Comparison of ENCODE assay signal across 13 cellular contexts in genomic region chrX:39827959-39828358, GRCh38.
DNase-seq lines count a peak whose midpoint lies in the region; ATAC-seq and TF ChIP-seq lines count a peak whose summit lies in the region.
"Had no signal": no experiment of that assay in that cellular context is flagged by ENCODE, and none has a peak within 500 bp of the region (broad histone marks: within the 10 kb centered on the region; RNA-seq: fewer than 3 reads in every experiment).

No MANE protein-coding gene starts in this region.

- peak; percentile 90 for ATAC-seq in HG03432 (IDR thresholded peaks at IDR 0.05; ENCODE audit: unreplicated experiment)
- ATAC-seq in GM19035 (IDR thresholded peaks at IDR 0.05; ENCODE audit: unreplicated experiment), result no peak
- ATAC-seq: CD8-positive, alpha-beta T cell had no signal

- peak; percentile 56 for DNase-seq in GM13977 (ENCODE audit: low spot score)
- peak; percentile 42 for DNase-seq in GM20000 (ENCODE audit: low spot score)
- peak; percentile 76 for DNase-seq in islet precursor cell
- no peak for DNase-seq in GM19240 (ENCODE audit: insufficient read length, low spot score)
- no peak for DNase-seq in T-helper 9 cell
- DNase-seq in NCI-H1930 (lab: John Stamatoyannopoulos, UW), result no peak
- DNase-seq: brain microvascular endothelial cell; CD8-positive, alpha-beta T cell; NCI-H226; SHP77 treated with DMSO at 0.1 percent for 48 hours; tibial artery had no signal

- TF ChIP-seq CTCF in GM13977 (IDR thresholded peaks at IDR 0.05; ENCODE audit: extremely low read depth, insufficient read depth, missing control alignments) (no peak), GM20000 (IDR thresholded peaks at IDR 0.05; ENCODE audit: extremely low read depth, missing control alignments) (no peak)

- in situ Hi-C loops in GM13977 (cut with MboI; ENCODE audit: low pct_unique_long_range_greater_than_20kb, low sequenced_read_pairs, unreplicated experiment), result no loop called here

Comparison
In these comparisons a context has a peak if more than half of its experiments do, and no peak if none do; other contexts are left out.
1. DNase-seq: peak in GM13977 (single experiment), GM20000 (single experiment) and islet precursor cell (single experiment); none in GM19240 (single experiment), T-helper 9 cell (single experiment) and NCI-H1930 (0 of 2).